Comparison of ENCODE assay signal across 1 cellular context in genomic region chr21:33642027-33642895, GRCh38.
TF ChIP-seq lines count a peak whose summit lies in the region.

TSS of gene ITSN1 (plus strand) at chr21:33642501. CDS start at chr21:33718829, 76,328 bp downstream.

TF ChIP-seq in K562, 482 proteins besides CTCF, POLR2A, EP300 and RAD21 (continued from another document and continues in another):
- TF ChIP-seq ZNF407 (IDR thresholded peaks at IDR 0.05; ENCODE audit: low read depth), result peak; percentile 90
- peak; percentile 67 for TF ChIP-seq ARID1B (IDR thresholded peaks at IDR 0.05)
- no peak for TF ChIP-seq ZNF174 (CRISPR knock-in tag; IDR thresholded peaks at IDR 0.05)
- TF ChIP-seq, protein P1, sequence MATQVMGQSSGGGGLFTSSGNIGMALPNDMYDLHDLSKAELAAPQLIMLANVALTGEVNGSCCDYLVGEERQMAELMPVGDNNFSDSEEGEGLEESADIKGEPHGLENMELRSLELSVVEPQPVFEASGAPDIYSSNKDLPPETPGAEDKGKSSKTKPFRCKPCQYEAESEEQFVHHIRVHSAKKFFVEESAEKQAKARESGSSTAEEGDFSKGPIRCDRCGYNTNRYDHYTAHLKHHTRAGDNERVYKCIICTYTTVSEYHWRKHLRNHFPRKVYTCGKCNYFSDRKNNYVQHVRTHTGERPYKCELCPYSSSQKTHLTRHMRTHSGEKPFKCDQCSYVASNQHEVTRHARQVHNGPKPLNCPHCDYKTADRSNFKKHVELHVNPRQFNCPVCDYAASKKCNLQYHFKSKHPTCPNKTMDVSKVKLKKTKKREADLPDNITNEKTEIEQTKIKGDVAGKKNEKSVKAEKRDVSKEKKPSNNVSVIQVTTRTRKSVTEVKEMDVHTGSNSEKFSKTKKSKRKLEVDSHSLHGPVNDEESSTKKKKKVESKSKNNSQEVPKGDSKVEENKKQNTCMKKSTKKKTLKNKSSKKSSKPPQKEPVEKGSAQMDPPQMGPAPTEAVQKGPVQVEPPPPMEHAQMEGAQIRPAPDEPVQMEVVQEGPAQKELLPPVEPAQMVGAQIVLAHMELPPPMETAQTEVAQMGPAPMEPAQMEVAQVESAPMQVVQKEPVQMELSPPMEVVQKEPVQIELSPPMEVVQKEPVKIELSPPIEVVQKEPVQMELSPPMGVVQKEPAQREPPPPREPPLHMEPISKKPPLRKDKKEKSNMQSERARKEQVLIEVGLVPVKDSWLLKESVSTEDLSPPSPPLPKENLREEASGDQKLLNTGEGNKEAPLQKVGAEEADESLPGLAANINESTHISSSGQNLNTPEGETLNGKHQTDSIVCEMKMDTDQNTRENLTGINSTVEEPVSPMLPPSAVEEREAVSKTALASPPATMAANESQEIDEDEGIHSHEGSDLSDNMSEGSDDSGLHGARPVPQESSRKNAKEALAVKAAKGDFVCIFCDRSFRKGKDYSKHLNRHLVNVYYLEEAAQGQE (CRISPR knock-in tag; IDR thresholded peaks at IDR 0.05; ENCODE audit: low read depth), result peak; percentile 26; the same call in 1 of the 2 replicates
- TF ChIP-seq HLTF (IDR thresholded peaks at IDR 0.05), result peak; percentile 80; the same call in 1 of the 2 replicates
- peak; percentile 62; the same call in 1 of the 2 replicates for TF ChIP-seq ETV5 (CRISPR knock-in tag; IDR thresholded peaks at IDR 0.05; ENCODE audit: low read depth)
- no peak; the same call in none of the 2 replicates for TF ChIP-seq ATF7 (IDR thresholded peaks at IDR 0.05)
- peak in 1 of 2 experiments; percentile 83; a peak in 2 of 4 replicates for TF ChIP-seq ARNT (IDR thresholded peaks at IDR 0.05)
- peak; percentile 38; the same call in 1 of the 2 replicates for TF ChIP-seq MTA2 (IDR thresholded peaks at IDR 0.05; ENCODE audit: low read depth)
- TF ChIP-seq ZBTB1 (CRISPR knock-in tag; IDR thresholded peaks at IDR 0.05; ENCODE audit: borderline replicate concordance, low read depth), result peak; percentile 82
- peak; percentile 78; the same call in 1 of the 2 replicates for TF ChIP-seq E2F3 (CRISPR knock-in tag; IDR thresholded peaks at IDR 0.05)
- TF ChIP-seq KDM2B (CRISPR knock-in tag; IDR thresholded peaks at IDR 0.05), result peak; percentile 99
- peak; percentile 73 for TF ChIP-seq CREM (IDR thresholded peaks at IDR 0.05; ENCODE audit: low read depth)
- no peak for TF ChIP-seq NR2C2 (CRISPR knock-in tag; IDR thresholded peaks at IDR 0.05)
- TF ChIP-seq NR2C2 (tag; IDR thresholded peaks at IDR 0.05), result peak; percentile 64
- TF ChIP-seq SIN3A (IDR thresholded peaks at IDR 0.05; ENCODE audit: borderline replicate concordance in 2 of 2, control insufficient read depth in 1 of 2, low read depth in 2 of 2, low read length in 2 of 2), result peak in 1 of 2 experiments; percentile 53; a peak in 1 of 4 replicates
- TF ChIP-seq UBTF (IDR thresholded peaks at IDR 0.05; ENCODE audit: borderline replicate concordance in 1 of 2, low read depth in 2 of 2, low read length in 2 of 2), result 0 out of 4 replicates have a peak, but pooled peaks of 1 of the 2 experiments have one; percentile 25
- no peak for TF ChIP-seq ZC3H11A (IDR thresholded peaks at IDR 0.05; ENCODE audit: low read depth, low read length)
- 0 out of 2 replicates have a peak, but pooled peaks have one; percentile 61 for TF ChIP-seq THAP12 (CRISPR knock-in tag; IDR thresholded peaks at IDR 0.05)
- peak; percentile 78 for TF ChIP-seq HMGN3 (IDR thresholded peaks at IDR 0.05; ENCODE audit: borderline replicate concordance, extremely low read depth, insufficient read length, low read depth, low read length)
- TF ChIP-seq ZBTB2 (IDR thresholded peaks at IDR 0.05), result peak; percentile 70; the same call in 1 of the 2 replicates
- TF ChIP-seq MEF2A (IDR thresholded peaks at IDR 0.05; ENCODE audit: control insufficient read depth, low read depth, low read length), result no peak
- TF ChIP-seq ARID2 (IDR thresholded peaks at IDR 0.05), result no peak
- TF ChIP-seq SIX5 (IDR thresholded peaks at IDR 0.05; ENCODE audit: borderline replicate concordance in 1 of 2, insufficient read depth in 1 of 2, low read depth in 1 of 2, low read length in 2 of 2), result no peak
- TF ChIP-seq SMARCE1 (IDR thresholded peaks at IDR 0.05), result peak; percentile 75
- TF ChIP-seq BRD4 (IDR thresholded peaks at IDR 0.05), result 0 out of 2 replicates have a peak, but pooled peaks have one; percentile 46
- TF ChIP-seq GATA2 (CRISPR knock-in tag; IDR thresholded peaks at IDR 0.05), result peak; percentile 100
- TF ChIP-seq, protein P2, sequence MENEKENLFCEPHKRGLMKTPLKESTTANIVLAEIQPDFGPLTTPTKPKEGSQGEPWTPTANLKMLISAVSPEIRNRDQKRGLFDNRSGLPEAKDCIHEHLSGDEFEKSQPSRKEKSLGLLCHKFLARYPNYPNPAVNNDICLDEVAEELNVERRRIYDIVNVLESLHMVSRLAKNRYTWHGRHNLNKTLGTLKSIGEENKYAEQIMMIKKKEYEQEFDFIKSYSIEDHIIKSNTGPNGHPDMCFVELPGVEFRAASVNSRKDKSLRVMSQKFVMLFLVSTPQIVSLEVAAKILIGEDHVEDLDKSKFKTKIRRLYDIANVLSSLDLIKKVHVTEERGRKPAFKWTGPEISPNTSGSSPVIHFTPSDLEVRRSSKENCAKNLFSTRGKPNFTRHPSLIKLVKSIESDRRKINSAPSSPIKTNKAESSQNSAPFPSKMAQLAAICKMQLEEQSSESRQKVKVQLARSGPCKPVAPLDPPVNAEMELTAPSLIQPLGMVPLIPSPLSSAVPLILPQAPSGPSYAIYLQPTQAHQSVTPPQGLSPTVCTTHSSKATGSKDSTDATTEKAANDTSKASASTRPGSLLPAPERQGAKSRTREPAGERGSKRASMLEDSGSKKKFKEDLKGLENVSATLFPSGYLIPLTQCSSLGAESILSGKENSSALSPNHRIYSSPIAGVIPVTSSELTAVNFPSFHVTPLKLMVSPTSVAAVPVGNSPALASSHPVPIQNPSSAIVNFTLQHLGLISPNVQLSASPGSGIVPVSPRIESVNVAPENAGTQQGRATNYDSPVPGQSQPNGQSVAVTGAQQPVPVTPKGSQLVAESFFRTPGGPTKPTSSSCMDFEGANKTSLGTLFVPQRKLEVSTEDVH (IDR thresholded peaks at IDR 0.05; ENCODE audit: low read depth, partially characterized antibody), result peak; percentile 63
- TF ChIP-seq, protein P3, sequence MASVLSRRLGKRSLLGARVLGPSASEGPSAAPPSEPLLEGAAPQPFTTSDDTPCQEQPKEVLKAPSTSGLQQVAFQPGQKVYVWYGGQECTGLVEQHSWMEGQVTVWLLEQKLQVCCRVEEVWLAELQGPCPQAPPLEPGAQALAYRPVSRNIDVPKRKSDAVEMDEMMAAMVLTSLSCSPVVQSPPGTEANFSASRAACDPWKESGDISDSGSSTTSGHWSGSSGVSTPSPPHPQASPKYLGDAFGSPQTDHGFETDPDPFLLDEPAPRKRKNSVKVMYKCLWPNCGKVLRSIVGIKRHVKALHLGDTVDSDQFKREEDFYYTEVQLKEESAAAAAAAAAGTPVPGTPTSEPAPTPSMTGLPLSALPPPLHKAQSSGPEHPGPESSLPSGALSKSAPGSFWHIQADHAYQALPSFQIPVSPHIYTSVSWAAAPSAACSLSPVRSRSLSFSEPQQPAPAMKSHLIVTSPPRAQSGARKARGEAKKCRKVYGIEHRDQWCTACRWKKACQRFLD (CRISPR knock-in tag; IDR thresholded peaks at IDR 0.05), result 0 out of 2 replicates have a peak, but pooled peaks have one; percentile 64
- no peak for TF ChIP-seq EWSR1 (IDR thresholded peaks at IDR 0.05; ENCODE audit: borderline replicate concordance, low read depth, partially characterized antibody)
- peak; percentile 61 for TF ChIP-seq CCNT2 (IDR thresholded peaks at IDR 0.05; ENCODE audit: borderline replicate concordance, extremely low read depth, insufficient read length, low read depth, low read length)
- TF ChIP-seq LEF1 (IDR thresholded peaks at IDR 0.05), result peak; percentile 71; the same call in 1 of the 2 replicates
- TF ChIP-seq FUS (optimal IDR thresholded peaks at IDR 0.05; ENCODE audit: low read depth, low read length), result no peak
- TF ChIP-seq STAT5A (IDR thresholded peaks at IDR 0.05; ENCODE audit: borderline replicate concordance, low read length), result 0 out of 2 replicates have a peak, but pooled peaks have one; percentile 8
